ENCODE assay signal across 22 cellular contexts in genomic region chr15:78018445-78018844, GRCh38. TPM values are rescaled to one million over a fixed set of nuclear protein-coding genes. Genes with fewer than 3 reads are reported as not detected.
DNase-seq lines count a peak whose midpoint lies in the region; ATAC-seq and TF ChIP-seq lines count a peak whose summit lies in the region.
"Had no signal": no experiment of that assay in that cellular context is flagged by ENCODE, and none has a peak within 500 bp of the region (broad histone marks: within the 10 kb centered on the region; RNA-seq: fewer than 3 reads in every experiment).

No MANE protein-coding gene starts in this region.

- peaks cover 22% of the 10 kb centered on the region for H3K4me1 ChIP-seq in lower lobe of right lung
- H3K4me1 ChIP-seq in thymus (ENCODE audit: control insufficient read depth, insufficient read depth, low read length) = peaks cover 3% of the 10 kb centered on the region
- H3K4me1 ChIP-seq in BE2C = 0 out of 2 replicates have a peak, but pooled peaks cover 3% of the 10 kb centered on the region
- H3K4me1 ChIP-seq: breast epithelium, HAP-1 had no signal

- peaks cover 62% of the 10 kb centered on the region for H3K36me3 Mint-ChIP-seq in activated CD8-positive, alpha-beta memory T cell treated with anti-CD3 and anti-CD28 coated beads, Interleukin-2, amount 10 ng/mL, durations not matched to agents 7 days and 5 days
- peaks cover 91% of the 10 kb centered on the region for H3K36me3 Mint-ChIP-seq in activated T-helper 17 cell treated with anti-CD3 and anti-CD28 coated beads, Interleukin-2, amount 50 U/mL, for 72 hours (ENCODE audit: low read depth)
- H3K36me3 Mint-ChIP-seq in activated naive CD4-positive, alpha-beta T cell treated with anti-CD3 and anti-CD28 coated beads for 36 hours (ENCODE audit: low read depth) = peaks cover 27% of the 10 kb centered on the region

- H3K27me3 ChIP-seq in lower lobe of right lung (ENCODE audit: low read depth) = no peaks in the 10 kb centered on the region
- no peaks in the 10 kb centered on the region for H3K27me3 ChIP-seq in thymus (ENCODE audit: control insufficient read depth, insufficient read depth)
- no peaks in the 10 kb centered on the region for H3K27me3 ChIP-seq in BE2C
- H3K27me3 ChIP-seq: breast epithelium had no signal

- H3K27me3 Mint-ChIP-seq in activated CD8-positive, alpha-beta memory T cell treated with anti-CD3 and anti-CD28 coated beads, Interleukin-2, amount 10 ng/mL, durations not matched to agents 7 days and 5 days = no peaks in the 10 kb centered on the region
- no peaks in the 10 kb centered on the region for H3K27me3 Mint-ChIP-seq in activated T-helper 17 cell treated with anti-CD3 and anti-CD28 coated beads, Interleukin-2, amount 50 U/mL, for 72 hours
- H3K27me3 Mint-ChIP-seq in activated naive CD4-positive, alpha-beta T cell treated with anti-CD3 and anti-CD28 coated beads for 36 hours (ENCODE audit: low read depth) = no peaks in the 10 kb centered on the region

- no peak for DNase-seq in activated CD8-positive, alpha-beta memory T cell treated with anti-CD3 and anti-CD28 coated beads, Interleukin-2, amount 10 ng/mL, durations not matched to agents 7 days and 5 days
- DNase-seq in activated CD8-positive, alpha-beta memory T cell treated with anti-CD3 and anti-CD28 coated beads, Interleukin-2, amount 50 U/mL, for 4 hours = no peak
- DNase-seq in lower lobe of right lung (no peak), BE2C (no peak), EL (no peak)
- DNase-seq in activated naive CD4-positive, alpha-beta T cell treated with anti-CD3 and anti-CD28 coated beads for 36 hours = no peak
- DNase-seq: ACHN; activated naive CD4-positive, alpha-beta T cell treated with Interleukin-2 at 50 U/mL for 16 hours; Calu3; effector CD4-positive, alpha-beta T cell; left ventricle myocardium inferior; NCI-H1048; NCI-H748 treated with DMSO at 0.1 percent for 48 hours; right cardiac atrium; stimulated activated CD4-positive, alpha-beta T cell treated with anti-CD3 and anti-CD28 coated beads, Interleukin-1b, Interleukin-23, amount 100 ng/mL, for 48 hours had no signal

- peaks cover 24% of the 10 kb centered on the region for H3K4me1 Mint-ChIP-seq in activated CD8-positive, alpha-beta memory T cell treated with anti-CD3 and anti-CD28 coated beads, Interleukin-2, amount 10 ng/mL, durations not matched to agents 7 days and 5 days
- H3K4me1 Mint-ChIP-seq in activated T-helper 17 cell treated with anti-CD3 and anti-CD28 coated beads, Interleukin-2, amount 50 U/mL, for 72 hours = peaks cover 13% of the 10 kb centered on the region
- H3K4me1 Mint-ChIP-seq in activated naive CD4-positive, alpha-beta T cell treated with anti-CD3 and anti-CD28 coated beads for 36 hours (ENCODE audit: low read depth) = peaks cover 12% of the 10 kb centered on the region
- H3K4me1 Mint-ChIP-seq: neural crest cell had no signal

- H3K36me3 ChIP-seq in lower lobe of right lung (peaks cover 78% of the 10 kb centered on the region), thymus (ENCODE audit: control insufficient read depth, insufficient read depth) (peaks cover 57% of the 10 kb centered on the region), BE2C (peaks cover 16% of the 10 kb centered on the region)
- H3K36me3 ChIP-seq: breast epithelium had no signal

- H3K9me3 ChIP-seq in lower lobe of right lung (no peaks in the 10 kb centered on the region), thymus (ENCODE audit: control insufficient read depth) (no peaks in the 10 kb centered on the region), BE2C (no peaks in the 10 kb centered on the region)
- H3K9me3 ChIP-seq: breast epithelium, HAP-1, left ventricle myocardium inferior, thoracic aorta had no signal

- peak overlapping the region; percentile 24 for H3K27ac Mint-ChIP-seq in activated CD8-positive, alpha-beta memory T cell treated with anti-CD3 and anti-CD28 coated beads, Interleukin-2, amount 10 ng/mL, durations not matched to agents 7 days and 5 days
- H3K27ac Mint-ChIP-seq in activated T-helper 17 cell treated with anti-CD3 and anti-CD28 coated beads, Interleukin-2, amount 50 U/mL, for 72 hours = peak overlapping the region; percentile 78
- H3K27ac Mint-ChIP-seq in activated naive CD4-positive, alpha-beta T cell treated with anti-CD3 and anti-CD28 coated beads for 36 hours = no peak overlapping the region

- ATAC-seq in activated CD8-positive, alpha-beta memory T cell treated with anti-CD3 and anti-CD28 coated beads, Interleukin-2, amount 10 ng/mL, durations not matched to agents 7 days and 5 days = no peak
- ATAC-seq in activated T-helper 17 cell treated with anti-CD3 and anti-CD28 coated beads, Interleukin-2, amount 50 U/mL, for 72 hours (replicated peaks) = no peak
- peak in 1 of 2 donors; percentile 33 for ATAC-seq in lower lobe of right lung
- ATAC-seq: Panc1 had no signal

- no peaks in the 10 kb centered on the region for H3K9me3 Mint-ChIP-seq in activated CD8-positive, alpha-beta memory T cell treated with anti-CD3 and anti-CD28 coated beads, Interleukin-2, amount 10 ng/mL, durations not matched to agents 7 days and 5 days (ENCODE audit: low read depth)
- H3K9me3 Mint-ChIP-seq in activated T-helper 17 cell treated with anti-CD3 and anti-CD28 coated beads, Interleukin-2, amount 50 U/mL, for 72 hours = no peaks in the 10 kb centered on the region
- H3K9me3 Mint-ChIP-seq in activated naive CD4-positive, alpha-beta T cell treated with anti-CD3 and anti-CD28 coated beads for 36 hours = no peaks in the 10 kb centered on the region
- H3K9me3 Mint-ChIP-seq: neural crest cell had no signal

- CTCF ChIA-PET in activated CD8-positive, alpha-beta memory T cell treated with anti-CD3 and anti-CD28 coated beads, Interleukin-2, amount 10 ng/mL, durations not matched to agents 7 days and 5 days (lab: Charles Lee) = interaction anchor here (1.0 to 2.8 kb wide), 7 partner anchors 16 to 90 kb away, joined by 3 to 23 read pairs (median 6); no protein-coding TSS in a partner anchor
- CTCF ChIA-PET in activated naive CD4-positive, alpha-beta T cell treated with anti-CD3 and anti-CD28 coated beads for 36 hours (lab: Charles Lee) = interaction anchor here (1.1 to 1.6 kb wide), 4 partner anchors 18 to 90 kb away, joined by 3 to 4 read pairs (median 4); no protein-coding TSS in a partner anchor

- no peak for TF ChIP-seq CTCF in lower lobe of right lung (IDR thresholded peaks at IDR 0.05)
- TF ChIP-seq CTCF in BE2C (IDR thresholded peaks at IDR 0.05; ENCODE audit: low read depth, low read length) = no peak

- intact Hi-C loops in lower lobe of right lung (cut with DNase I) = no loop called here
- intact Hi-C loops in activated naive CD4-positive, alpha-beta T cell treated with anti-CD3 and anti-CD28 coated beads for 36 hours (cut with micrococcal nuclease) = no loop called here

- peak overlapping the region; percentile 27 for H3K27ac ChIP-seq in lower lobe of right lung
- peak overlapping the region; percentile 55 for H3K27ac ChIP-seq in thymus (ENCODE audit: low read depth)
- H3K27ac ChIP-seq: breast epithelium, left ventricle myocardium inferior had no signal

- no peak overlapping the region for H3K4me3 ChIP-seq in lower lobe of right lung
- no peak overlapping the region for H3K4me3 ChIP-seq in thymus (ENCODE audit: low read length)
- H3K4me3 ChIP-seq in BE2C (ENCODE audit: low read depth, low read length) = no peak overlapping the region
- H3K4me3 ChIP-seq: breast epithelium, HAP-1, left ventricle myocardium inferior, thoracic aorta had no signal

- 92% methylated on average over 4 of the region's 4 CpGs for WGBS in thymus

- H3K4me3 Mint-ChIP-seq in activated CD8-positive, alpha-beta memory T cell treated with anti-CD3 and anti-CD28 coated beads, Interleukin-2, amount 10 ng/mL, durations not matched to agents 7 days and 5 days = no peak overlapping the region
- H3K4me3 Mint-ChIP-seq in activated T-helper 17 cell treated with anti-CD3 and anti-CD28 coated beads, Interleukin-2, amount 50 U/mL, for 72 hours = peak overlapping the region; percentile 23
- H3K4me3 Mint-ChIP-seq in activated naive CD4-positive, alpha-beta T cell treated with anti-CD3 and anti-CD28 coated beads for 36 hours = no peak overlapping the region
- H3K4me3 Mint-ChIP-seq: neural crest cell had no signal

RNA-seq across cellular contexts. Expression of gene TBC1D2B, which starts 59.1 kb away (rescaled TPM):
- 100 to 1,000 TPM; 118 to 135 TPM for total RNA-seq in activated CD8-positive, alpha-beta memory T cell treated with anti-CD3 and anti-CD28 coated beads, Interleukin-2, amount 10 ng/mL, durations not matched to agents 7 days and 5 days
- total RNA-seq in activated T-helper 17 cell treated with anti-CD3 and anti-CD28 coated beads, Interleukin-2, amount 50 U/mL, for 72 hours = 100 to 1,000 TPM in 1 of 2 donors, 10 to 100 TPM in 1; 86.1 to 109 TPM
- 69.8 TPM for total RNA-seq in lower lobe of right lung
- polyA plus RNA-seq in thymus = 20.0 TPM
- 24.9 TPM for polyA plus RNA-seq in BE2C (2012; ENCODE audit: insufficient read depth, insufficient read length, low read depth)
- 10 to 100 TPM; 57.1 to 60.3 TPM for total RNA-seq in activated naive CD4-positive, alpha-beta T cell treated with anti-CD3 and anti-CD28 coated beads for 36 hours
